8 cellular contexts compared by ENCODE assay signal in the genomic region with DNA sequence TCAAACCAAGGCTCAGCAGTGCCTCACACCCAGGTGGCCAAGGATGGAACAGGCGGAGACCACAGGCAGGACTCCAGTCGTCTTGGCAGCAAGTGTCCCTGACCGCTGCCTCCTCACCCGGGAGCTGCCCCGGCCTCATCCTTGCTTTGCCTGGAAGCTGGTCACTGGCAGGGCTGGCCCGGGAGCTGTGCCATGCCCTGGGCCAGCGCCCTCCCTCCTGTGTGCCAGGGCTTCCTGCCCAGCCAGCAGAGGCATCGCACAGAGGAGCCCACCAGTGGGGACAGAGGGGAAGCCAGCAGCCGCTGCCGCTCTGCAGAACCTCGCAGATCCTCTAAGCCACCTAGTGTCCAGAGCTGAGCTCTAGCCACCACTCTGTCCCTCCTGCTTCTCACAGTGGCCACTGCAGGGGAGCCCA. TPM values are rescaled to one million over a fixed set of nuclear protein-coding genes. Genes with fewer than 3 reads are reported as not detected.
DNase-seq lines count a peak whose midpoint lies in the region; ATAC-seq and TF ChIP-seq lines count a peak whose summit lies in the region.

No MANE protein-coding gene starts in this region.

- 19 to 52% methylated on average over 11 of the region's 11 CpGs for WGBS in sigmoid colon, 2 donors

- H3K9me2 ChIP-seq in HCT116 (ENCODE audit: insufficient read depth): no peaks in the 10 kb centered on the region

- no peaks in the 10 kb centered on the region for H4K20me1 ChIP-seq in HCT116 (ENCODE audit: insufficient read depth)

- no peaks in the 10 kb centered on the region for H3K36me3 ChIP-seq in HCT116 (ENCODE audit: control insufficient read depth in 1 of 2, insufficient read depth in 2 of 2, low read length in 2 of 2)
- H3K36me3 ChIP-seq in ascending aorta: no peaks in the 10 kb centered on the region
- no peaks in the 10 kb centered on the region for H3K36me3 ChIP-seq in sigmoid colon
- no peaks in the 10 kb centered on the region for H3K36me3 ChIP-seq in colonic mucosa

- peaks cover 24% of the 10 kb centered on the region for H3K27me3 ChIP-seq in HCT116 (ENCODE audit: insufficient read depth, low read length)
- no peaks in the 10 kb centered on the region for H3K27me3 ChIP-seq in ascending aorta
- peaks cover under 1 to 12% (median 4%) of the 10 kb centered on the region in 3 donors for H3K27me3 ChIP-seq in sigmoid colon
- H3K27me3 ChIP-seq in colonic mucosa: peaks cover 3% of the 10 kb centered on the region

- no peak for TF ChIP-seq EP300 in sigmoid colon (IDR thresholded peaks at IDR 0.05)

- no peak for TF ChIP-seq POLR2A in HCT116 (IDR thresholded peaks at IDR 0.05; ENCODE audit: borderline replicate concordance, extremely low read depth, insufficient read depth, insufficient read length)
- no peak for TF ChIP-seq POLR2A in sigmoid colon (IDR thresholded peaks at IDR 0.05)

- no TSS peak for BruUV-seq in HCT116 (replicated peaks; lab: Mats Ljungman, UMichigan)

- RAD21 ChIA-PET in HCT116 (lab: Charles Lee; ENCODE audit: low non-redundant PET in 1 of 2, low total read pairs in 2 of 2, uncharacterized antibody in 2 of 2, unreplicated experiment in 2 of 2): no interaction called here

- H3K9me3 ChIP-seq in HCT116 (ENCODE audit: control insufficient read depth in 1 of 2, insufficient read depth in 1 of 2, low read depth in 1 of 2, low read length in 2 of 2): no peaks in the 10 kb centered on the region
- no peaks in the 10 kb centered on the region for H3K9me3 ChIP-seq in ascending aorta
- no peaks in the 10 kb centered on the region for H3K9me3 ChIP-seq in sigmoid colon
- H3K9me3 ChIP-seq in colonic mucosa: no peaks in the 10 kb centered on the region

- CTCF ChIA-PET in HCT116 (lab: Charles Lee): interaction anchor here (1.3 kb wide), 1 partner anchor 9 kb away, joined by 3 read pairs; no protein-coding TSS in a partner anchor

- intact Hi-C loops in HCT116 (cut with micrococcal nuclease) (no loop called here), ascending aorta (cut with DNase I) (no loop called here), sigmoid colon (cut with DNase I) (loop anchor here (5.0 kb wide), 1 partner anchor 61 kb away; no protein-coding TSS in a partner anchor), colonic mucosa (cut with DNase I) (no loop called here)

- H3K4me3 ChIP-seq in HCT116 (replicated peaks in 1 of 2; ENCODE audit: low read depth in 1 of 2, low read length in 2 of 2) (no peak overlapping the region), ascending aorta (peak overlapping the region in 1 of 2 donors; percentile 6), sigmoid colon (no peak overlapping the region), colonic mucosa (no peak overlapping the region)

- no peaks in the 10 kb centered on the region for H3K79me2 ChIP-seq in HCT116 (ENCODE audit: insufficient read depth, low read length)

- no peak for DNase-seq in HCT116 (ENCODE audit: low read depth, low spot score)
- peak in 1 of 2 donors; percentile 71 for DNase-seq in ascending aorta (ENCODE audit: low spot score in 2 of 2)
- DNase-seq in hypothalamus (lab: John Stamatoyannopoulos, UW): peak in 45 of 51 donors; percentile 6 to 84 (median 54)
- DNase-seq in sigmoid colon: peak; percentile 82
- no peak for DNase-seq in NCI-H510A treated with DMSO at 0.1 percent for 48 hours (lab: John Stamatoyannopoulos, UW)
- no peak for DNase-seq in activated CD4-positive, alpha-beta T cell treated with anti-CD3 and anti-CD28 coated beads for 48 hours
- DNase-seq in colonic mucosa: no peak

- peak; percentile 45 for TF ChIP-seq RAD21 in HCT116 (IDR thresholded peaks at IDR 0.05; ENCODE audit: low read depth)

- no peak overlapping the region for H3K4me2 ChIP-seq in HCT116 (ENCODE audit: low read length)

- no peak overlapping the region for H3K9ac ChIP-seq in HCT116 (ENCODE audit: low read length)
- H3K9ac ChIP-seq in colonic mucosa (ENCODE audit: low read depth in 2 of 2, low read length in 2 of 2): peak overlapping the region in 1 of 2 donors; percentile 28

- H3K4me1 ChIP-seq in HCT116 (ENCODE audit: control insufficient read depth in 1 of 2, insufficient read depth in 2 of 2, low read length in 2 of 2) (peaks cover 0 to 10% of the 10 kb centered on the region in 2 experiments; a peak in 3 of 4 replicates), ascending aorta (peaks cover 5 to 16% of the 10 kb centered on the region in 2 donors), sigmoid colon (peaks cover 0 to 91% (median 67%) of the 10 kb centered on the region in 4 donors), colonic mucosa (no peaks in the 10 kb centered on the region)

- no peak overlapping the region for H2AFZ ChIP-seq in HCT116 (ENCODE audit: low read depth, low read length, poor library complexity, severe bottlenecking)

- ATAC-seq in HCT116 (peak; percentile 68), HG02798 (IDR thresholded peaks at IDR 0.05; ENCODE audit: poor library complexity, unreplicated experiment) (no peak)

- POLR2A ChIA-PET in HCT116 (lab: Charles Lee): no interaction called here

- H3K27ac ChIP-seq in HCT116 (ENCODE audit: low read depth, low read length): no peak overlapping the region
- H3K27ac ChIP-seq in ascending aorta: no peak overlapping the region
- H3K27ac ChIP-seq in sigmoid colon: peak overlapping the region in 3 of 4 donors; percentile 89 to 92 (median 91)
- no peak overlapping the region for H3K27ac ChIP-seq in colonic mucosa

- no peak for TF ChIP-seq CTCF in HCT116 (IDR thresholded peaks at IDR 0.05 in 2 of 3, conservative IDR thresholded peaks at IDR 0.05 in 1 of 3; ENCODE audit: borderline replicate concordance in 1 of 3, insufficient read depth in 1 of 3, low read depth in 2 of 3, low read length in 2 of 3)
- peak in 2 of 3 experiments; percentile 40 to 44 for TF ChIP-seq CTCF in ascending aorta (IDR thresholded peaks at IDR 0.05)
- TF ChIP-seq CTCF in sigmoid colon (IDR thresholded peaks at IDR 0.05): peak in 3 of 4 experiments; percentile 20 to 31 (median 25)
- TF ChIP-seq CTCF in colonic mucosa (IDR thresholded peaks at IDR 0.05): no peak

TF ChIP-seq in HCT116, 20 proteins besides CTCF, POLR2A, EP300 and RAD21:
- TF ChIP-seq, protein P1, sequence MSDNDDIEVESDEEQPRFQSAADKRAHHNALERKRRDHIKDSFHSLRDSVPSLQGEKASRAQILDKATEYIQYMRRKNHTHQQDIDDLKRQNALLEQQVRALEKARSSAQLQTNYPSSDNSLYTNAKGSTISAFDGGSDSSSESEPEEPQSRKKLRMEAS (IDR thresholded peaks at IDR 0.05): no peak
- TF ChIP-seq ZNF274 (IDR thresholded peaks at IDR 0.05; ENCODE audit: low read depth, low read length): no peak
- TF ChIP-seq POLR2AphosphoS5 (IDR thresholded peaks at IDR 0.05; ENCODE audit: low read depth, low read length): no peak
- no peak for TF ChIP-seq CBX3 (IDR thresholded peaks at IDR 0.05; ENCODE audit: low read depth)
- no peak for TF ChIP-seq YY1 (IDR thresholded peaks at IDR 0.05; ENCODE audit: extremely low read depth, insufficient replicate concordance, low read depth, low read length)
- TF ChIP-seq, protein P2, sequence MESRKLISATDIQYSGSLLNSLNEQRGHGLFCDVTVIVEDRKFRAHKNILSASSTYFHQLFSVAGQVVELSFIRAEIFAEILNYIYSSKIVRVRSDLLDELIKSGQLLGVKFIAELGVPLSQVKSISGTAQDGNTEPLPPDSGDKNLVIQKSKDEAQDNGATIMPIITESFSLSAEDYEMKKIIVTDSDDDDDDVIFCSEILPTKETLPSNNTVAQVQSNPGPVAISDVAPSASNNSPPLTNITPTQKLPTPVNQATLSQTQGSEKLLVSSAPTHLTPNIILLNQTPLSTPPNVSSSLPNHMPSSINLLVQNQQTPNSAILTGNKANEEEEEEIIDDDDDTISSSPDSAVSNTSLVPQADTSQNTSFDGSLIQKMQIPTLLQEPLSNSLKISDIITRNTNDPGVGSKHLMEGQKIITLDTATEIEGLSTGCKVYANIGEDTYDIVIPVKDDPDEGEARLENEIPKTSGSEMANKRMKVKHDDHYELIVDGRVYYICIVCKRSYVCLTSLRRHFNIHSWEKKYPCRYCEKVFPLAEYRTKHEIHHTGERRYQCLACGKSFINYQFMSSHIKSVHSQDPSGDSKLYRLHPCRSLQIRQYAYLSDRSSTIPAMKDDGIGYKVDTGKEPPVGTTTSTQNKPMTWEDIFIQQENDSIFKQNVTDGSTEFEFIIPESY (IDR thresholded peaks at IDR 0.05; ENCODE audit: extremely low read depth, insufficient replicate concordance, low read length): no peak
- no peak for TF ChIP-seq SIN3A (IDR thresholded peaks at IDR 0.05; ENCODE audit: low read depth)
- no peak for TF ChIP-seq EZH2phosphoT487 (IDR thresholded peaks at IDR 0.05; ENCODE audit: borderline replicate concordance)
- TF ChIP-seq EZH2 (IDR thresholded peaks at IDR 0.05): no peak
- no peak for TF ChIP-seq SP1 (IDR thresholded peaks at IDR 0.05; ENCODE audit: low read depth)
- no peak for TF ChIP-seq ZFX (IDR thresholded peaks at IDR 0.05)
- TF ChIP-seq SRF (IDR thresholded peaks at IDR 0.05; ENCODE audit: low read depth): no peak
- TF ChIP-seq ELF1 (IDR thresholded peaks at IDR 0.05; ENCODE audit: borderline replicate concordance, low read depth): no peak
- TF ChIP-seq JUND (IDR thresholded peaks at IDR 0.05): no peak

RNA-seq across cellular contexts. Expression of a gene that starts 7.8 kb away (rescaled TPM):
- total RNA-seq in HCT116 (2021; ENCODE audit: unreplicated experiment): 7.7 TPM
- 3.1 and 3.7 TPM in 2 replicates for polyA plus RNA-seq in HCT116 (2012)
- 25.8 TPM for total RNA-seq in ascending aorta
- total RNA-seq in sigmoid colon: 10 to 100 TPM; 12.7 to 47.9 (median 32.3) TPM
- polyA plus RNA-seq in sigmoid colon: 10 to 100 TPM in 1 of 3 donors, 1 to 10 TPM in 2; 4.2 to 23.6 (median 9.2) TPM
- 10 to 100 TPM; 45.0 to 56.0 TPM for total RNA-seq in colonic mucosa

Comparison
In these comparisons a context has a peak if more than half of its experiments do, and no peak if none do; other contexts are left out.
1. DNase-seq: peak in hypothalamus (45 of 51) and sigmoid colon (single experiment); none in HCT116 (single experiment), NCI-H510A treated with DMSO at 0.1 percent for 48 hours (single experiment), activated CD4-positive, alpha-beta T cell treated with anti-CD3 and anti-CD28 coated beads for 48 hours (single experiment) and colonic mucosa (single experiment).
2. H3K27ac ChIP-seq: peak in sigmoid colon (3 of 4); none in HCT116 (single experiment), ascending aorta (0 of 2) and colonic mucosa (single experiment).
3. CTCF ChIP-seq: peak in ascending aorta (2 of 3) and sigmoid colon (3 of 4); none in HCT116 (0 of 3) and colonic mucosa (single experiment).